Comparison of ENCODE assay signal across 8 cellular contexts in the genomic region with DNA sequence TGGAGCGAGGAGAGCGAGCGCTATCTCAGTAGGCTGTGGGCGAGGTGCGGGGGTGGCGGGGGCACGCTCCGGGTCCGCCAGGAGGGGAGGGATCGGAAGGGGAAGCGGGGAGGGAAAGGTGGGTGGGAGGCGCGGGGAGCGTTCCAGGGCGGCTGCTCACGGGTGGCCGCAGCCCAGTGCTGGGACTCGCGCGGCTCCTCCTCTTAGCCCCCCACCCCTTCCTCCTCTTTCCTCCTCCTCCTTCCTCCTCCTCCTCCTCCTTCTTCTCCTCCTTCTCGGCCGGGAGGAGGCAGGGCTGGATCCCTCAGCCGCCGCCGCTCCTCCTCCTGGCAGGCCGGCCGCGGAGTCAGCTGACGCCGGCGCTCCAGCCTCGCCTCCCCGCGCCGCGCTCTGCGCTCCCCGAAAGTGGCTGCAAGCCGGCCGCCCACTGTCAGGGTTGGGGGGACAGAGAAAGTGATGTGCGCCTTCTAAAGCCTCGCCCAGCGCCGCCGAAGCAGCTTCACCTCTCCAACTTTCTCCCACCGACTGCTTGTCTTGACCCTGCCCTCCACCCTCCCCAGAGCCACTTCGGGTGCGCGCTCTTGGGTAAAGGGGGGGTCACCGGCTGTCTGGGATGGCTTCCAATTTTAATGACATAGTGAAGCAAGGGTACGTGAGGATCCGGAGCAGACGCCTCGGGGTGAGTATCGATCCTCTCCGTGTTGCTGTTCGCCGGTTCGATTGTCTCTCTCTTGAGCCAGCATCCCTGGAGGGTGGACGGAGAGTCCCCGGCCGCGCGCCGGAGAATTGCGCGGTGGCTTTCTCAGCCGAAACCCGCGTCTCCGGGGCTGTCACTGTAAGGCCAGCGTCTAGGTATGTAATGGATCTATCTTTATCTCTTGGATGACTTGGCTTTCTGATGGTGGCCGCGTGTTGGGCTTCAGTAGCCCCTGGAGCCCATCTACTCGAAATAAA. TPM values are rescaled to one million over a fixed set of nuclear protein-coding genes. Genes with fewer than 3 reads are reported as not detected.
DNase-seq lines count a peak whose midpoint lies in the region; ATAC-seq, FAIRE-seq and TF ChIP-seq lines count a peak whose summit lies in the region.

Gene DOK5 (plus strand): TSS at position 260 of the 954 bp plus-strand sequence. CDS start 354 bp downstream, at position 614.

- TF ChIP-seq RAD21 in K562 (CRISPR knock-in tag; conservative IDR thresholded peaks at IDR 0.05 in 1 of 2, IDR thresholded peaks at IDR 0.05 in 1 of 2) = no peak

- TF ChIP-seq POLR2A in K562 (conservative IDR thresholded peaks at IDR 0.05) (no peak), sigmoid colon (IDR thresholded peaks at IDR 0.05) (no peak)

- POLR2A ChIA-PET in HEK293 (lab: Yijun Ruan, JAX) = no interaction called here
- POLR2A ChIA-PET in K562 (lab: Yijun Ruan, JAX) = no interaction called here

- H3K79me2 ChIP-seq in K562 (ENCODE audit: control insufficient read depth, insufficient read depth, low read length) = no peaks in the 10 kb centered on the region

- no peak within 1 kb of the TSS for H3K9ac ChIP-seq in K562 (ENCODE audit: insufficient read depth in 1 of 2, low read depth in 2 of 2, low read length in 2 of 2)

- H3K4me1 ChIP-seq in HEK293 (ENCODE audit: control insufficient read depth, insufficient read depth, low read length) = no peaks in the 10 kb centered on the region
- H3K4me1 ChIP-seq in K562 (replicated peaks in 1 of 2; ENCODE audit: control insufficient read depth in 2 of 2, insufficient read depth in 2 of 2, low read length in 2 of 2) = no peaks in the 10 kb centered on the region
- peaks cover 0 to 14% (median 12%) of the 10 kb centered on the region in 4 donors for H3K4me1 ChIP-seq in sigmoid colon

- H3K9me3 ChIP-seq in HEK293 (ENCODE audit: control insufficient read depth, insufficient read depth, low read depth, low read length) (no peaks in the 10 kb centered on the region), K562 (replicated peaks; ENCODE audit: control insufficient read depth, insufficient read depth, low read depth, low read length) (no peaks in the 10 kb centered on the region), iPS-18c (ENCODE audit: control insufficient read depth, insufficient read depth, low read length) (no peaks in the 10 kb centered on the region), sigmoid colon (no peaks in the 10 kb centered on the region)

- no peak for TF ChIP-seq CTCF in HEK293 (tag by site-specific recombination; IDR thresholded peaks at IDR 0.05)
- no peak for TF ChIP-seq CTCF in K562 (IDR thresholded peaks at IDR 0.05 in 2 of 3, conservative IDR thresholded peaks at IDR 0.05 in 1 of 3; ENCODE audit: insufficient read depth in 2 of 3, low read depth in 1 of 3, low read length in 3 of 3)
- TF ChIP-seq CTCF in sigmoid colon (IDR thresholded peaks at IDR 0.05) = no peak

- H3K4me3 ChIP-seq in HEK293 (ENCODE audit: low read depth, low read length) (peak within 1 kb of the TSS; percentile 51), K562 (no peak within 1 kb of the TSS), iPS-18c (ENCODE audit: insufficient read depth, low read depth, low read length) (peak within 1 kb of the TSS; percentile 82), sigmoid colon (peak within 1 kb of the TSS; percentile 47 to 67 (median 56))

- intact Hi-C loops in K562 (cut with micrococcal nuclease) (no loop called here), sigmoid colon (cut with DNase I) (no loop called here)

- no peak for FAIRE-seq in K562 (lab: Jason Lieb, UNC)

- no peak within 1 kb of the TSS for H3K4me2 ChIP-seq in K562 (ENCODE audit: insufficient read depth, low read length)

- H4K20me1 ChIP-seq in K562 (replicated peaks; ENCODE audit: control insufficient read depth, insufficient read depth, low read length) = no peaks in the 10 kb centered on the region

- no peaks in the 10 kb centered on the region for H3K27me3 ChIP-seq in K562 (ENCODE audit: control insufficient read depth in 2 of 2, insufficient read depth in 2 of 2, low read length in 2 of 2)
- peaks cover 0 to 9% (median 3%) of the 10 kb centered on the region in 3 donors for H3K27me3 ChIP-seq in sigmoid colon

- DNase-seq in K562 (ENCODE audit: extremely low read depth in 1 of 4, low spot score in 3 of 4) = no peak
- DNase-seq in sigmoid colon = peak; percentile 71
- no peak for DNase-seq in cerebellar cortex (ENCODE audit: low spot score)
- no peak for DNase-seq in GDM1 (lab: John Stamatoyannopoulos, UW)

- no peak within 1 kb of the TSS for H2AFZ ChIP-seq in K562 (ENCODE audit: low read depth, low read length)

- in situ Hi-C loops in K562 (cut with MboI) = no loop called here

- no TSS peak for BruUV-seq in K562 (replicated peaks; lab: Mats Ljungman, UMichigan)

- TF ChIP-seq EP300 in K562 (IDR thresholded peaks at IDR 0.05; ENCODE audit: low read length) = no peak
- no peak for TF ChIP-seq EP300 in sigmoid colon (IDR thresholded peaks at IDR 0.05)

- H3K36me3 ChIP-seq in HEK293 (ENCODE audit: control insufficient read depth in 2 of 2, insufficient read depth in 1 of 2, low read length in 2 of 2) (no peaks in the 10 kb centered on the region), K562 (ENCODE audit: control insufficient read depth, insufficient read depth, low read length) (no peaks in the 10 kb centered on the region), sigmoid colon (no peaks in the 10 kb centered on the region)

- H3K9me1 ChIP-seq in K562 (ENCODE audit: control insufficient read depth, insufficient read depth, low read length) = no peaks in the 10 kb centered on the region

- no peak within 1 kb of the TSS for H3K27ac ChIP-seq in HEK293 (ENCODE audit: extremely low read depth, low read depth, low read length)
- no peak within 1 kb of the TSS for H3K27ac ChIP-seq in K562 (ENCODE audit: extremely low read depth, low read depth, low read length)
- peak within 1 kb of the TSS in 2 of 4 donors; percentile 34 to 41 for H3K27ac ChIP-seq in sigmoid colon

- ATAC-seq in K562 (no peak), HG02840 (IDR thresholded peaks at IDR 0.05; ENCODE audit: low FRiP score, unreplicated experiment) (no peak), GM21447 (IDR thresholded peaks at IDR 0.05; ENCODE audit: unreplicated experiment) (no peak)

- WGBS in K562 (ENCODE audit: insufficient coverage, low coverage, missing lambda C conversion rate) = 5% methylated on average over 44 of the region's 75 CpGs
- WGBS in sigmoid colon, 2 donors = 2 to 6% methylated on average over 75 of the region's 75 CpGs

- CTCF ChIA-PET in HEK293 (lab: Yijun Ruan, JAX) = interaction anchor here (0.6 kb wide), 1 partner anchor 1511 kb away, joined by 3 read pairs; no protein-coding TSS in a partner anchor
- CTCF ChIA-PET in K562 (lab: Yijun Ruan, JAX; ENCODE audit: low intra/inter-chr PET ratio) = no interaction called here

TF ChIP-seq in HEK293, 187 proteins besides CTCF, POLR2A, EP300 and RAD21 (continues in another document):
- no peak for TF ChIP-seq YY2 (tag by site-specific recombination; IDR thresholded peaks at IDR 0.05)
- TF ChIP-seq, protein P1, sequence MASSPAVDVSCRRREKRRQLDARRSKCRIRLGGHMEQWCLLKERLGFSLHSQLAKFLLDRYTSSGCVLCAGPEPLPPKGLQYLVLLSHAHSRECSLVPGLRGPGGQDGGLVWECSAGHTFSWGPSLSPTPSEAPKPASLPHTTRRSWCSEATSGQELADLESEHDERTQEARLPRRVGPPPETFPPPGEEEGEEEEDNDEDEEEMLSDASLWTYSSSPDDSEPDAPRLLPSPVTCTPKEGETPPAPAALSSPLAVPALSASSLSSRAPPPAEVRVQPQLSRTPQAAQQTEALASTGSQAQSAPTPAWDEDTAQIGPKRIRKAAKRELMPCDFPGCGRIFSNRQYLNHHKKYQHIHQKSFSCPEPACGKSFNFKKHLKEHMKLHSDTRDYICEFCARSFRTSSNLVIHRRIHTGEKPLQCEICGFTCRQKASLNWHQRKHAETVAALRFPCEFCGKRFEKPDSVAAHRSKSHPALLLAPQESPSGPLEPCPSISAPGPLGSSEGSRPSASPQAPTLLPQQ (tag by site-specific recombination; IDR thresholded peaks at IDR 0.05) = no peak

TF ChIP-seq in K562, 482 proteins besides CTCF, POLR2A, EP300 and RAD21 (continues in another document):
- TF ChIP-seq, protein P2, sequence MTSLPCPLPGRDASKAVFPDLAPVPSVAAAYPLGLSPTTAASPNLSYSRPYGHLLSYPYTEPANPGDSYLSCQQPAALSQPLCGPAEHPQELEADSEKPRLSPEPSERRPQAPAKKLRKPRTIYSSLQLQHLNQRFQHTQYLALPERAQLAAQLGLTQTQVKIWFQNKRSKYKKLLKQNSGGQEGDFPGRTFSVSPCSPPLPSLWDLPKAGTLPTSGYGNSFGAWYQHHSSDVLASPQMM (CRISPR knock-in tag; IDR thresholded peaks at IDR 0.05) = no peak
- TF ChIP-seq HSF4 (CRISPR knock-in tag; IDR thresholded peaks at IDR 0.05; ENCODE audit: borderline replicate concordance) (no peak), CTBP1 (IDR thresholded peaks at IDR 0.05; ENCODE audit: borderline replicate concordance) (no peak), EGR1 (conservative IDR thresholded peaks at IDR 0.05) (0 out of 2 replicates have a peak, but pooled peaks have one; percentile 14), HCFC1 (IDR thresholded peaks at IDR 0.05; ENCODE audit: low read depth, low read length) (no peak)

RNA-seq across cellular contexts. Expression of gene DOK5, which starts in this region (rescaled TPM):
- not detected in 2 replicates for total RNA-seq in K562 (2011; cell fraction: chromatin; rRNA removed; ENCODE audit: low replicate concordance)
- not detected in 2 replicates for total RNA-seq in K562 (2011; cell fraction: nucleolus; rRNA removed)
- not detected in 2 replicates for total RNA-seq in K562 (2011; cell fraction: nucleoplasm; rRNA removed)
- total RNA-seq in K562 (2014; rRNA removed) = not detected in 2 replicates
- total RNA-seq in K562 (2014; rRNA removed; fragmentation: Illumina TruSeq; extraction: Trizol) = not detected in 2 replicates
- total RNA-seq in K562 (2015; rRNA removed; fragmentation: Illumina TruSeq; extraction: Trizol) = not detected in 2 replicates
- total RNA-seq in K562 (2021) = 0.11 TPM in 1 of 2 replicates, not detected in the other
- polyA plus RNA-seq in K562 (2011; rRNA removed) = not detected in 2 replicates
- not detected in 2 replicates for polyA plus RNA-seq in K562 (2011; cell fraction: cytosol; rRNA removed)
- polyA plus RNA-seq in K562 (2011; cell fraction: nucleus; rRNA removed) = not detected in 2 replicates
- polyA plus RNA-seq in K562 (2012) = not detected in 2 replicates
- not detected in 2 replicates for polyA plus RNA-seq in K562 (2014; fragmentation: Illumina TruSeq; extraction: Trizol)
- polyA plus RNA-seq in K562 (2014; fragmentation: Nextera tagmentation; extraction: Ambion mirVana) = not detected
- not detected in 2 replicates for polyA plus RNA-seq in K562 (2014; rRNA removed)
- polyA minus RNA-seq in K562 (2011; rRNA and poly(A)+ RNA removed) = not detected in 2 replicates
- polyA minus RNA-seq in K562 (2011; cell fraction: cytosol; rRNA and poly(A)+ RNA removed) = not detected in 2 replicates
- polyA minus RNA-seq in K562 (2011; cell fraction: nucleus; rRNA and poly(A)+ RNA removed) = not detected in 2 replicates
- 1 to 10 TPM; 1.6 to 5.0 (median 2.4) TPM for total RNA-seq in sigmoid colon
- polyA plus RNA-seq in sigmoid colon = under 1 TPM in 2 of 3 donors, not detected in 1; 0.32 to 0.60 TPM

Comparison
In these comparisons a context has a peak if more than half of its experiments do, and no peak if none do; other contexts are left out.
1. Of the 44 proteins assayed by ChIP-seq in both K562 and HEK293: peak only in K562: none; only in HEK293: ZBTB17, ZBTB26 and ZNF398; in both: none; in neither: 40; mixed calls (peak in some experiments, not most) for 1.